Comparison of ENCODE assay signal across 13 cellular contexts in genomic region chr2:241108271-241109209, GRCh38. TPM values are rescaled to one million over a fixed set of nuclear protein-coding genes. Genes with fewer than 3 reads are reported as not detected.
DNase-seq lines count a peak whose midpoint lies in the region; ATAC-seq lines count a peak whose summit lies in the region.
"Had no signal": no experiment of that assay in that cellular context is flagged by ENCODE, and none has a peak within 500 bp of the region (broad histone marks: within the 10 kb centered on the region; RNA-seq: fewer than 3 reads in every experiment).

No MANE protein-coding gene starts in this region.

- no peaks in the 10 kb centered on the region for H3K9me3 Mint-ChIP-seq in stimulated activated naive CD8-positive, alpha-beta T cell treated with anti-CD3 and anti-CD28 coated beads, Interleukin-15, Interleukin-2, amounts not matched to agents 100 ng/mL and 50 ng/mL, for 24 hours
- no peaks in the 10 kb centered on the region for H3K9me3 Mint-ChIP-seq in activated naive CD8-positive, alpha-beta T cell treated with anti-CD3 and anti-CD28 coated beads for 36 hours

- ATAC-seq in stimulated activated naive CD8-positive, alpha-beta T cell treated with anti-CD3 and anti-CD28 coated beads, Interleukin-15, Interleukin-2, amounts not matched to agents 100 U/mL and 50 U/mL, for 24 hours = no peak
- ATAC-seq in HG02852 (IDR thresholded peaks at IDR 0.05; ENCODE audit: unreplicated experiment) (no peak), GM21447 (IDR thresholded peaks at IDR 0.05; ENCODE audit: unreplicated experiment) (no peak)

- H3K27me3 Mint-ChIP-seq in stimulated activated naive CD8-positive, alpha-beta T cell treated with anti-CD3 and anti-CD28 coated beads, Interleukin-15, Interleukin-2, amounts not matched to agents 100 ng/mL and 50 ng/mL, for 24 hours = no peaks in the 10 kb centered on the region
- no peaks in the 10 kb centered on the region for H3K27me3 Mint-ChIP-seq in activated naive CD8-positive, alpha-beta T cell treated with anti-CD3 and anti-CD28 coated beads for 36 hours

- H3K9me3 ChIP-seq in mesodermal cell (ENCODE audit: control insufficient read depth, low read length) = no peaks in the 10 kb centered on the region

- H3K36me3 Mint-ChIP-seq in stimulated activated naive CD8-positive, alpha-beta T cell treated with anti-CD3 and anti-CD28 coated beads, Interleukin-15, Interleukin-2, amounts not matched to agents 100 ng/mL and 50 ng/mL, for 24 hours (ENCODE audit: low read depth) = peaks cover 33% of the 10 kb centered on the region
- peaks cover 48% of the 10 kb centered on the region for H3K36me3 Mint-ChIP-seq in activated naive CD8-positive, alpha-beta T cell treated with anti-CD3 and anti-CD28 coated beads for 36 hours

- peaks cover 10% of the 10 kb centered on the region for H3K36me3 ChIP-seq in mesodermal cell (ENCODE audit: control insufficient read depth, insufficient read depth, low read length)

- H3K4me1 ChIP-seq in mesodermal cell (ENCODE audit: control insufficient read depth, insufficient read depth, low read length, poor library complexity, severe bottlenecking) = no peaks in the 10 kb centered on the region

- WGBS in mesodermal cell (ENCODE audit: insufficient coverage in 2 of 2), 2 experiments = 90% methylated on average over 24 to 27 of the region's 35 CpGs

- peak overlapping the region; percentile 10 for H3K27ac ChIP-seq in mesodermal cell (ENCODE audit: low read depth, low read length, severe bottlenecking)

- H3K27ac Mint-ChIP-seq in stimulated activated naive CD8-positive, alpha-beta T cell treated with anti-CD3 and anti-CD28 coated beads, Interleukin-15, Interleukin-2, amounts not matched to agents 100 ng/mL and 50 ng/mL, for 24 hours = peak overlapping the region; percentile 95
- H3K27ac Mint-ChIP-seq in activated naive CD8-positive, alpha-beta T cell treated with anti-CD3 and anti-CD28 coated beads for 36 hours = peak overlapping the region; percentile 92

- peak overlapping the region; percentile 79 for H3K4me3 Mint-ChIP-seq in stimulated activated naive CD8-positive, alpha-beta T cell treated with anti-CD3 and anti-CD28 coated beads, Interleukin-15, Interleukin-2, amounts not matched to agents 100 ng/mL and 50 ng/mL, for 24 hours
- peak overlapping the region; percentile 80 for H3K4me3 Mint-ChIP-seq in activated naive CD8-positive, alpha-beta T cell treated with anti-CD3 and anti-CD28 coated beads for 36 hours

- H3K4me1 Mint-ChIP-seq in stimulated activated naive CD8-positive, alpha-beta T cell treated with anti-CD3 and anti-CD28 coated beads, Interleukin-15, Interleukin-2, amounts not matched to agents 100 ng/mL and 50 ng/mL, for 24 hours (ENCODE audit: low read depth) = peaks cover 65% of the 10 kb centered on the region
- peaks cover 57% of the 10 kb centered on the region for H3K4me1 Mint-ChIP-seq in activated naive CD8-positive, alpha-beta T cell treated with anti-CD3 and anti-CD28 coated beads for 36 hours

- no peak for DNase-seq in stimulated activated naive CD8-positive, alpha-beta T cell treated with anti-CD3 and anti-CD28 coated beads, Interleukin-15, Interleukin-2, amounts not matched to agents 100 U/mL and 50 U/mL, for 24 hours
- DNase-seq in activated naive CD8-positive, alpha-beta T cell treated with anti-CD3 and anti-CD28 coated beads for 36 hours = no peak
- DNase-seq in NCI-H226 = no peak
- no peak for DNase-seq in NCI-H1048 (lab: John Stamatoyannopoulos, UW)
- DNase-seq: activated CD4-positive, alpha-beta T cell treated with anti-CD3 and anti-CD28 coated beads for 4 hours; hippocampal formation; mesenchymal stem cell; NCI-H1436 treated with DMSO at 0.1 percent for 48 hours; NCI-H82 had no signal

- H3K4me3 ChIP-seq in mesodermal cell (ENCODE audit: extremely low read depth, insufficient read depth, low read length, poor library complexity, severe bottlenecking) = no peak overlapping the region

RNA-seq across cellular contexts. Expression of gene MTERF4, which starts 6.5 kb away (rescaled TPM):
- 10 to 100 TPM; 34.5 to 35.6 TPM for total RNA-seq in activated naive CD8-positive, alpha-beta T cell treated with anti-CD3 and anti-CD28 coated beads for 36 hours
- polyA plus RNA-seq in mesodermal cell (2013, experiment 1 of 2) = 25.8 TPM
- polyA plus RNA-seq in mesodermal cell (2013, experiment 2 of 2) = 28.1 TPM

RNA-seq across cellular contexts. Expression of gene PASK, which starts 40.7 kb away (rescaled TPM):
- total RNA-seq in activated naive CD8-positive, alpha-beta T cell treated with anti-CD3 and anti-CD28 coated beads for 36 hours = 10 to 100 TPM; 68.5 to 76.4 TPM
- polyA plus RNA-seq in mesodermal cell (2013, experiment 1 of 2) = 11.5 TPM
- polyA plus RNA-seq in mesodermal cell (2013, experiment 2 of 2) = 7.6 TPM

RNA-seq across cellular contexts. Expression of gene PPP1R7, which starts 41.7 kb away (rescaled TPM):
- 10 to 100 TPM; 80.4 to 85.1 TPM for total RNA-seq in activated naive CD8-positive, alpha-beta T cell treated with anti-CD3 and anti-CD28 coated beads for 36 hours
- 65.2 TPM for polyA plus RNA-seq in mesodermal cell (2013, experiment 1 of 2)
- 64.8 TPM for polyA plus RNA-seq in mesodermal cell (2013, experiment 2 of 2)
